ENCODE assay signal across 27 cellular contexts in genomic region chr20:9565910-9566550, GRCh38. TPM values are rescaled to one million over a fixed set of nuclear protein-coding genes. Genes with fewer than 3 reads are reported as not detected.
DNase-seq lines count a peak whose midpoint lies in the region; ATAC-seq, FAIRE-seq and TF ChIP-seq lines count a peak whose summit lies in the region.
"Had no signal": no experiment of that assay in that cellular context is flagged by ENCODE, and none has a peak within 500 bp of the region (broad histone marks: within the 10 kb centered on the region; RNA-seq: fewer than 3 reads in every experiment).

No MANE protein-coding gene starts in this region.

- no peak overlapping the region for H2BK5ac ChIP-seq in H1 (ENCODE audit: low read depth, low read length)

- no peak overlapping the region for H3K9ac ChIP-seq in H1 (replicated peaks in 1 of 4; ENCODE audit: extremely low read depth in 1 of 4, low read depth in 3 of 4, low read length in 3 of 4)
- H3K9ac ChIP-seq: BLaER1 treated with 17β-estradiol and CSF1 and Interleukin-3, amounts not matched to agents 10 nM and 100 nM had no signal

- peaks cover 0 to 4% (median 2%) of the 10 kb centered on the region in 4 experiments; a peak in 4 of 7 replicates for H3K27me3 ChIP-seq in H1 (replicated peaks in 1 of 4; ENCODE audit: control insufficient read depth in 3 of 4, extremely low read depth in 1 of 4, insufficient read depth in 3 of 4, low read length in 3 of 4)
- H3K27me3 ChIP-seq in GM23338 (ENCODE audit: insufficient read depth) = peaks cover 9% of the 10 kb centered on the region
- H3K27me3 ChIP-seq: BE2C; BLaER1 treated with 17β-estradiol and CSF1 and Interleukin-3, amounts not matched to agents 10 nM and 100 nM had no signal

- H3K4me1 Mint-ChIP-seq in GM23338 = peaks cover 6% of the 10 kb centered on the region
- no peaks in the 10 kb centered on the region for H3K4me1 Mint-ChIP-seq in osteocyte (ENCODE audit: unreplicated experiment)
- H3K4me1 Mint-ChIP-seq in effector memory CD8-positive, alpha-beta T cell (ENCODE audit: low read depth in 2 of 2) = no peaks in the 10 kb centered on the region
- H3K4me1 Mint-ChIP-seq: CD14-positive monocyte; CD8-positive, alpha-beta memory T cell had no signal

- no peak for ATAC-seq in GM23338
- ATAC-seq in effector memory CD8-positive, alpha-beta T cell (replicated peaks) = no peak

- H3K18ac ChIP-seq in H1 (ENCODE audit: extremely low read depth, low read length) = no peak overlapping the region

- no peaks in the 10 kb centered on the region for H3K9me3 Mint-ChIP-seq in GM23338
- no peaks in the 10 kb centered on the region for H3K9me3 Mint-ChIP-seq in osteocyte (ENCODE audit: unreplicated experiment)
- H3K9me3 Mint-ChIP-seq in effector memory CD8-positive, alpha-beta T cell = peaks cover 11 to 17% of the 10 kb centered on the region in 2 donors
- H3K9me3 Mint-ChIP-seq: CD4-positive, alpha-beta T cell had no signal

- TF ChIP-seq RAD21 in H1 (IDR thresholded peaks at IDR 0.05 in 1 of 2, conservative IDR thresholded peaks at IDR 0.05 in 1 of 2; ENCODE audit: low read depth in 2 of 2, low read length in 2 of 2) = no peak

- no peak overlapping the region for H2AK5ac ChIP-seq in H1 (ENCODE audit: low read depth, low read length)

- no peak overlapping the region for H3K4me3 Mint-ChIP-seq in GM23338
- H3K4me3 Mint-ChIP-seq in osteocyte (ENCODE audit: unreplicated experiment) = no peak overlapping the region
- H3K4me3 Mint-ChIP-seq in effector memory CD8-positive, alpha-beta T cell = no peak overlapping the region
- H3K4me3 Mint-ChIP-seq: CD14-positive monocyte; CD4-positive, alpha-beta T cell; CD8-positive, alpha-beta memory T cell had no signal

- H3K36me3 Mint-ChIP-seq in GM23338 (ENCODE audit: low read depth) = no peaks in the 10 kb centered on the region; the same call in 2 of the 3 replicates
- H3K36me3 Mint-ChIP-seq in osteocyte (ENCODE audit: unreplicated experiment) = no peaks in the 10 kb centered on the region
- H3K36me3 Mint-ChIP-seq in effector memory CD8-positive, alpha-beta T cell (ENCODE audit: insufficient read depth) = no peaks in the 10 kb centered on the region
- H3K36me3 Mint-ChIP-seq: CD14-positive monocyte; CD8-positive, alpha-beta memory T cell had no signal

- no peak for TF ChIP-seq POLR2A in H1 (IDR thresholded peaks at IDR 0.05; ENCODE audit: control extremely low read depth in 1 of 2, low read depth in 2 of 2, low read length in 2 of 2)

- H3K79me2 ChIP-seq in H1 (ENCODE audit: control insufficient read depth in 1 of 2, insufficient read depth in 2 of 2, low read length in 2 of 2) (no peaks in the 10 kb centered on the region), GM23338 (replicated peaks; ENCODE audit: insufficient read depth) (no peaks in the 10 kb centered on the region)

- H3K79me1 ChIP-seq in H1 (ENCODE audit: low read depth, low read length) = no peaks in the 10 kb centered on the region

- H4K8ac ChIP-seq in H1 (ENCODE audit: extremely low read depth, insufficient read depth, low read length) = no peak overlapping the region; the same call in 1 of the 2 replicates

- H2BK20ac ChIP-seq in H1 (ENCODE audit: low read length) = no peak overlapping the region

- H3K9me3 ChIP-seq in H1 (ENCODE audit: insufficient read depth in 2 of 2, low read depth in 1 of 2, low read length in 1 of 2) = 0 out of 4 replicates have a peak, but pooled peaks cover 2 to 3% of the 10 kb centered on the region in 2 experiments
- H3K9me3 ChIP-seq: A549; BE2C; BLaER1 treated with 17β-estradiol and CSF1 and Interleukin-3, amounts not matched to agents 10 nM and 100 nM had no signal

- peak overlapping the region; percentile 44; the same call in 1 of the 2 replicates for H2BK12ac ChIP-seq in H1 (ENCODE audit: low read depth, low read length)

- no peak overlapping the region for H4K5ac ChIP-seq in H1 (ENCODE audit: insufficient read length, low read depth, low read length)

- H3K4me1 ChIP-seq in H1 (replicated peaks in 1 of 4; ENCODE audit: control insufficient read depth in 3 of 4, insufficient read depth in 4 of 4, low read length in 3 of 4) (peaks cover 0 to 7% (median 2%) of the 10 kb centered on the region in 4 experiments; a peak in 5 of 7 replicates), GM23338 (ENCODE audit: insufficient read depth) (0 out of 2 replicates have a peak, but pooled peaks cover 2% of the 10 kb centered on the region)
- H3K4me1 ChIP-seq: A549; BLaER1 treated with 17β-estradiol and CSF1 and Interleukin-3, amounts not matched to agents 10 nM and 100 nM had no signal

- H3K36me3 ChIP-seq in H1 (ENCODE audit: control insufficient read depth in 2 of 4, insufficient read depth in 4 of 4, low read length in 3 of 4) (no peaks in the 10 kb centered on the region), GM23338 (ENCODE audit: insufficient read depth) (no peaks in the 10 kb centered on the region)
- H3K36me3 ChIP-seq: BE2C; BLaER1 treated with 17β-estradiol and CSF1 and Interleukin-3, amounts not matched to agents 10 nM and 100 nM had no signal

- no peak overlapping the region for H2BK15ac ChIP-seq in H1 (ENCODE audit: low read length)

- no peak overlapping the region for H3K14ac ChIP-seq in H1 (ENCODE audit: insufficient read length)

- H3K4ac ChIP-seq in H1 (replicated peaks; ENCODE audit: insufficient read length, low read depth, low read length) = no peak overlapping the region

- H3K27ac Mint-ChIP-seq in GM23338 = no peak overlapping the region
- no peak overlapping the region for H3K27ac Mint-ChIP-seq in osteocyte (ENCODE audit: unreplicated experiment)
- H3K27ac Mint-ChIP-seq in effector memory CD8-positive, alpha-beta T cell = no peak overlapping the region
- H3K27ac Mint-ChIP-seq: CD14-positive monocyte; CD4-positive, alpha-beta T cell; CD8-positive, alpha-beta memory T cell had no signal

- no peak overlapping the region for H4K91ac ChIP-seq in H1 (replicated peaks; ENCODE audit: insufficient read length, low read length)

- no peaks in the 10 kb centered on the region for H3K9me2 ChIP-seq in GM23338 (ENCODE audit: insufficient read depth)

- WGBS in H1 (ENCODE audit: extremely low coverage in 1 of 2, insufficient coverage in 1 of 2, insufficient read length in 1 of 2, insufficient replicate concordance in 2 of 2, low coverage in 1 of 2, low lambda C conversion rate in 2 of 2, missing lambda C conversion rate in 1 of 2), 2 experiments = 93% methylated on average over 20 of the region's 20 CpGs; no CpG with 5 or more reads in 1 of the 2 experiments

- H3K27me3 Mint-ChIP-seq in GM23338 (ENCODE audit: insufficient read depth, low read depth, poor library complexity) (peaks cover 8% of the 10 kb centered on the region), osteocyte (ENCODE audit: unreplicated experiment) (peaks cover 74% of the 10 kb centered on the region)
- no peaks in the 10 kb centered on the region for H3K27me3 Mint-ChIP-seq in effector memory CD8-positive, alpha-beta T cell
- H3K27me3 Mint-ChIP-seq: CD8-positive, alpha-beta memory T cell had no signal

- H3K23me2 ChIP-seq in H1 (ENCODE audit: low read depth, low read length) = no peaks in the 10 kb centered on the region

- FAIRE-seq in H1 (lab: Jason Lieb, UNC) = no peak
- FAIRE-seq: D721Med, GM12891, GM18507 had no signal

- H3K4me3 ChIP-seq in H1 (ENCODE audit: extremely low read depth in 1 of 4, insufficient read depth in 2 of 4, low read depth in 3 of 4, low read length in 4 of 4) (no peak overlapping the region), GM23338 (no peak overlapping the region)
- H3K4me3 ChIP-seq: A549; BLaER1 treated with 17β-estradiol and CSF1 and Interleukin-3, amounts not matched to agents 10 nM and 100 nM had no signal

- no peak for TF ChIP-seq EP300 in H1 (IDR thresholded peaks at IDR 0.05; ENCODE audit: borderline replicate concordance in 1 of 2, low read depth in 2 of 2, low read length in 2 of 2)

- H3K23ac ChIP-seq in H1 (ENCODE audit: insufficient read length) = no peak overlapping the region

- DNase-seq in G401 (ENCODE audit: low spot score) = peak; percentile 74
- DNase-seq in NCI-H2171 treated with DMSO at 0.1 percent for 48 hours (lab: John Stamatoyannopoulos, UW) = peak; percentile 54
- DNase-seq in cerebellar cortex (ENCODE audit: low spot score) = peak; percentile 66
- no peak for DNase-seq in H1 (ENCODE audit: low read depth in 1 of 2, low spot score in 2 of 2)
- no peak for DNase-seq in GM23338 (ENCODE audit: low spot score)
- DNase-seq in osteocyte (ENCODE audit: extremely low spot score, unreplicated experiment) = no peak
- no peak for DNase-seq in NCI-H510A (lab: John Stamatoyannopoulos, UW)
- no peak for DNase-seq in effector memory CD8-positive, alpha-beta T cell
- DNase-seq: 8988T; ACHN; AML-193; BE2C; CD4-positive, alpha-beta T cell; CD8-positive, alpha-beta memory T cell; DMS 273 treated with DMSO at 0.1 percent for 48 hours; DMS79; EL; GF-D8; GOT3; H7; HCEC 1CT had no signal

- no peak overlapping the region for H2AFZ ChIP-seq in H1 (ENCODE audit: low read length)
- no peak overlapping the region for H2AFZ ChIP-seq in GM23338

- in situ Hi-C loops in G401 (cut with HindIII; ENCODE audit: low sequenced_read_pairs) = no loop called here

- H2BK120ac ChIP-seq in H1 (replicated peaks; ENCODE audit: low read depth, low read length) = no peak overlapping the region

- H4K20me1 ChIP-seq in H1 (replicated peaks in 1 of 2; ENCODE audit: control insufficient read depth in 1 of 2, insufficient read depth in 2 of 2, low read length in 2 of 2) = no peaks in the 10 kb centered on the region
- no peaks in the 10 kb centered on the region for H4K20me1 ChIP-seq in GM23338 (replicated peaks; ENCODE audit: insufficient read depth)
- H4K20me1 ChIP-seq: BLaER1 treated with 17β-estradiol and CSF1 and Interleukin-3, amounts not matched to agents 10 nM and 100 nM had no signal

- CTCF ChIA-PET in H1 (lab: Charles Lee; ENCODE audit: partially characterized antibody) = no interaction called here

- H3F3A ChIP-seq in GM23338 (replicated peaks; ENCODE audit: low read depth) = no peaks in the 10 kb centered on the region

- TF ChIP-seq CTCF in H1 (IDR thresholded peaks at IDR 0.05; ENCODE audit: control extremely low read depth in 1 of 3, insufficient read depth in 1 of 3, low read depth in 1 of 3, low read length in 3 of 3) (no peak), GM23338 (conservative IDR thresholded peaks at IDR 0.05; ENCODE audit: low read depth in 2 of 2) (no peak), osteocyte (IDR thresholded peaks at IDR 0.05) (no peak)

- no peak overlapping the region for H3K4me2 ChIP-seq in H1 (ENCODE audit: insufficient read depth in 1 of 2, low read depth in 2 of 2, low read length in 2 of 2)
- H3K4me2 ChIP-seq in GM23338 = no peak overlapping the region
- H3K4me2 ChIP-seq: A549; BLaER1 treated with 17β-estradiol and CSF1 and Interleukin-3, amounts not matched to agents 10 nM and 100 nM had no signal

- H3K56ac ChIP-seq in H1 (replicated peaks; ENCODE audit: insufficient read length, low read depth, low read length) = no peak overlapping the region

- POLR2A ChIA-PET in H1 (lab: Charles Lee; ENCODE audit: partially characterized antibody) = interaction anchor here (0.8 kb wide), 1 partner anchor 9 kb away, joined by 4 read pairs; no protein-coding TSS in a partner anchor

- H3K27ac ChIP-seq in H1 (ENCODE audit: low read depth, low read length) = no peak overlapping the region
- H3K27ac ChIP-seq in GM23338 (ENCODE audit: low read depth) = no peak overlapping the region
- H3K27ac ChIP-seq: A549; BLaER1 treated with 17β-estradiol and CSF1 and Interleukin-3, amounts not matched to agents 10 nM and 100 nM had no signal

RNA-seq across cellular contexts. Expression of gene LAMP5, which starts 51.6 kb away (rescaled TPM):
- total RNA-seq in G401 (2014; rRNA removed; shearing (Covaris generic)) = not detected in 2 replicates
- 0.22 and 0.31 TPM in 2 replicates for total RNA-seq in H1 (2021; fragmentation: NEBNext Ultra II Directional; extraction: Animal tissue kit (Norgen Biotek cat#: 25700))
- polyA plus RNA-seq in H1 (2011; rRNA removed) (0.66 and 1.9 TPM in 2 replicates), GM23338 (2016; fragmentation: Nextera tagmentation; extraction: Ambion mirVana) (0.10 and 0.29 TPM in 2 replicates)
- 1.2 TPM for polyA plus RNA-seq in H1 (2011; cell fraction: cytosol; rRNA removed)
- polyA plus RNA-seq in H1 (2011; cell fraction: nucleus; rRNA removed) = 1.6 TPM
- 0.50 to 1.0 TPM (median 0.89 TPM) in 4 replicates for polyA plus RNA-seq in H1 (2012, experiment 1 of 2)
- polyA plus RNA-seq in H1 (2012, experiment 2 of 2) = 1.2 TPM
- polyA plus RNA-seq in H1 (2013, experiment 1 of 2) = 0.41 TPM
- polyA plus RNA-seq in H1 (2013, experiment 2 of 2) = 0.35 TPM
- polyA minus RNA-seq in H1 (2011; rRNA and poly(A)+ RNA removed) = 0.44 and 0.54 TPM in 2 replicates
- not detected for polyA minus RNA-seq in H1 (2011; cell fraction: cytosol; rRNA and poly(A)+ RNA removed)
- polyA minus RNA-seq in H1 (2011; cell fraction: nucleus; rRNA and poly(A)+ RNA removed) = not detected
- total RNA-seq in GM23338 (2014; rRNA removed; shearing (Covaris generic)) = 0.21 and 0.62 TPM in 2 replicates
- total RNA-seq in osteocyte = 0.76 and 0.86 TPM in 2 replicates
- total RNA-seq: CD8-positive, alpha-beta memory T cell had no signal
- polyA plus RNA-seq: CD8-positive, alpha-beta memory T cell had no signal

Comparison
In these comparisons a context has a peak if more than half of its experiments do, and no peak if none do; other contexts are left out.
1. DNase-seq: peak in G401 (single experiment), NCI-H2171 treated with DMSO at 0.1 percent for 48 hours (single experiment) and cerebellar cortex (single experiment); none in H1 (0 of 2), GM23338 (single experiment), osteocyte (single experiment), NCI-H510A (single experiment) and effector memory CD8-positive, alpha-beta T cell (0 of 3).